In the genomic region with DNA sequence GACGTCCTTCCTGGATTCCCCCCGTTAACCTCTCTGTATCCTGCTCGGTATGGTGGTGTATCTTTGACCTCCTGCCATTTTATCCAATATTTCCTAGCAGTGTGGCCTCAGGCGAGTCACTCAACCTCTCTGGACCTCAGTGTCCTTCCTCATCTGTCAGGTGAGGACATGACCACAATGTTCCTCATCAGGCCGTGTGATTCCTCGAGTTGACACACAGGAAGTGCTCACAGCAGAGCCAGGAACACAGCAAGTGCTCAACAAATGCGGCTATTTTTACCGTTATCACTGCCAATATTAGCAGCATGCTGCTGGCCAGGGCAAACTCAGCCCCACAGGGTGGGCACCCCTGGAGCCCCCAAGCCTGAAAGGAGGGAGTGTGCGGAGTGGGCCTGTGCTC, we compare ENCODE assay signal across 18 cellular contexts.
DNase-seq lines count a peak whose midpoint lies in the region; ATAC-seq and TF ChIP-seq lines count a peak whose summit lies in the region.
"Had no signal": no experiment of that assay in that cellular context is flagged by ENCODE, and none has a peak within 500 bp of the region (broad histone marks: within the 10 kb centered on the region; RNA-seq: fewer than 3 reads in every experiment).

No MANE protein-coding gene starts in this region.

- H3K9me3 Mint-ChIP-seq in activated naive CD8-positive, alpha-beta T cell treated with anti-CD3 and anti-CD28 coated beads for 36 hours = no peaks in the 10 kb centered on the region
- H3K9me3 Mint-ChIP-seq: nephron had no signal

- CTCF ChIA-PET in AG04450 (lab: Charles Lee) (no interaction called here), IMR-90 (lab: Yijun Ruan, JAX) (interaction anchor here (0.6 kb wide), 1 partner anchor 213 kb away, joined by 7 read pairs; no protein-coding TSS in a partner anchor)

- no peak overlapping the region for H3K4me2 ChIP-seq in IMR-90 (ENCODE audit: low read depth, low read length)

- ATAC-seq in IMR-90 (ENCODE audit: low read depth) = no peak

- TF ChIP-seq RAD21 in IMR-90 (IDR thresholded peaks at IDR 0.05; ENCODE audit: low read length) = no peak

- in situ Hi-C loops in IMR-90 (cut with MboI; ENCODE audit: low sequenced_read_pairs) = no loop called here

- no peak overlapping the region; the same call in 1 of the 2 replicates for H3K23ac ChIP-seq in IMR-90 (ENCODE audit: low read depth, low read length)

- no peak overlapping the region for H4K5ac ChIP-seq in IMR-90 (ENCODE audit: low read depth, low read length)

- H3K79me1 ChIP-seq in IMR-90 (ENCODE audit: low read depth in 1 of 2, low read length in 2 of 2) = no peaks in the 10 kb centered on the region

- dilution Hi-C loops in IMR-90 (cut with HindIII; ENCODE audit: low sequenced_read_pairs, unreplicated experiment) = no loop called here

- peaks cover 3% of the 10 kb centered on the region for H3K27me3 Mint-ChIP-seq in activated naive CD8-positive, alpha-beta T cell treated with anti-CD3 and anti-CD28 coated beads for 36 hours

- no peak overlapping the region for H2BK120ac ChIP-seq in IMR-90 (ENCODE audit: low read depth, low read length)

- no peaks in the 10 kb centered on the region for H4K20me1 ChIP-seq in IMR-90 (ENCODE audit: insufficient read depth, low read length)

- H2AK9ac ChIP-seq in IMR-90 (replicated peaks; ENCODE audit: low read depth, low read length, poor library complexity) = no peak overlapping the region

- H2BK15ac ChIP-seq in IMR-90 (ENCODE audit: low read depth, low read length) = peak overlapping the region; percentile 33; the same call in 1 of the 3 replicates

- H3K4me1 ChIP-seq in IMR-90 (ENCODE audit: control insufficient read depth, insufficient read depth, low read length) = peaks cover 16% of the 10 kb centered on the region
- H3K4me1 ChIP-seq: spleen had no signal

- H3K9me1 ChIP-seq in IMR-90 (ENCODE audit: insufficient read depth, low read length) = no peaks in the 10 kb centered on the region; the same call in none of the 2 replicates

- DNase-seq in AG04450 (ENCODE audit: low read depth, low spot score) (no peak), IMR-90 (peak; percentile 16), cerebellar cortex (ENCODE audit: low spot score) (peak; percentile 48), medulla oblongata (ENCODE audit: extremely low spot score) (peak; percentile 42), NCI-H2107 treated with DMSO at 0.1 percent for 48 hours (lab: John Stamatoyannopoulos, UW; ENCODE audit: unreplicated experiment) (no peak), NCI-H524 (lab: John Stamatoyannopoulos, UW) (no peak), T1000 (lab: John Stamatoyannopoulos, UW) (no peak)
- no peak for DNase-seq in activated naive CD8-positive, alpha-beta T cell treated with anti-CD3 and anti-CD28 coated beads for 36 hours
- DNase-seq: activated CD8-positive, alpha-beta memory T cell treated with anti-CD3 and anti-CD28 coated beads, Interleukin-2, amount 50 U/mL, for 48 hours; activated effector memory CD4-positive, alpha-beta T cell treated with anti-CD3 and anti-CD28 coated beads, Interleukin-2, amount 50 U/mL, for 16 hours; CD4-positive, alpha-beta memory T cell; HCEC 1CT; NCI-H187 treated with DMSO at 0.1 percent for 48 hours; NCI-H446 treated with DMSO at 0.1 percent for 48 hours; spleen; uterus had no signal

- TF ChIP-seq CTCF in AG04450 (IDR thresholded peaks at IDR 0.05; ENCODE audit: low read depth, low read length) (no peak), IMR-90 (conservative IDR thresholded peaks at IDR 0.05; ENCODE audit: low read depth, low read length) (no peak)

- H3K4me3 ChIP-seq in AG04450 (ENCODE audit: low read depth, low read length) (no peak overlapping the region), IMR-90 (ENCODE audit: insufficient read depth, low read depth, low read length) (no peak overlapping the region)
- H3K4me3 ChIP-seq: spleen, uterus had no signal

- intact Hi-C loops in IMR-90 (cut with micrococcal nuclease) = no loop called here

- H3K27ac Mint-ChIP-seq in activated naive CD8-positive, alpha-beta T cell treated with anti-CD3 and anti-CD28 coated beads for 36 hours = no peak overlapping the region
- H3K27ac Mint-ChIP-seq: CD4-positive, alpha-beta memory T cell had no signal

- H3K9me3 ChIP-seq in AG04450 (ENCODE audit: control insufficient read depth, insufficient read depth, low read length) (no peaks in the 10 kb centered on the region; the same call in 1 of the 2 replicates), IMR-90 (ENCODE audit: control insufficient read depth, insufficient read depth, low read length) (no peaks in the 10 kb centered on the region)
- H3K9me3 ChIP-seq: spleen, uterus had no signal

- H3K4me3 Mint-ChIP-seq in activated naive CD8-positive, alpha-beta T cell treated with anti-CD3 and anti-CD28 coated beads for 36 hours = no peak overlapping the region
- H3K4me3 Mint-ChIP-seq: CD4-positive, alpha-beta memory T cell; nephron had no signal

- H3K4ac ChIP-seq in IMR-90 (ENCODE audit: low read depth, low read length) = no peak overlapping the region

- WGBS in IMR-90 (ENCODE audit: extremely low coverage in 2 of 2, insufficient read length in 1 of 2), 2 experiments = 65% methylated on average over 5 of the region's 9 CpGs; no CpG with 5 or more reads in 1 of the 2 experiments

- H3K27me3 ChIP-seq in AG04450 (ENCODE audit: control insufficient read depth, insufficient read depth, low read length) (no peaks in the 10 kb centered on the region), IMR-90 (ENCODE audit: control insufficient read depth, insufficient read depth, low read length) (no peaks in the 10 kb centered on the region)
- H3K27me3 ChIP-seq: uterus had no signal

- peak overlapping the region; percentile 21 for H3K27ac ChIP-seq in AG04450 (ENCODE audit: low read depth, low read length)
- no peak overlapping the region for H3K27ac ChIP-seq in IMR-90 (ENCODE audit: insufficient read depth, low read length)
- H3K27ac ChIP-seq: spleen, uterus, VCaP had no signal

- H2BK20ac ChIP-seq in IMR-90 (ENCODE audit: low read depth, low read length) = no peak overlapping the region

- H2AFZ ChIP-seq in IMR-90 (replicated peaks; ENCODE audit: low read length, poor library complexity) = peak overlapping the region; percentile 10

- H3K56ac ChIP-seq in IMR-90 (ENCODE audit: extremely low read depth, insufficient read depth, low read length) = no peak overlapping the region

- no peak overlapping the region for H2BK5ac ChIP-seq in IMR-90 (ENCODE audit: low read depth, low read length, poor library complexity, severe bottlenecking)

- no peak overlapping the region for H3K9ac ChIP-seq in IMR-90 (ENCODE audit: low read depth, low read length)

- BruUV-seq in IMR-90 (replicated peaks; lab: Mats Ljungman, UMichigan) = no TSS peak

- peak overlapping the region in 1 of 2 experiments; percentile 3; a peak in 1 of 4 replicates for H4K8ac ChIP-seq in IMR-90 (ENCODE audit: low read depth in 2 of 2, low read length in 2 of 2)

- POLR2A ChIA-PET in AG04450 (lab: Yijun Ruan, JAX) = no interaction called here
- POLR2A ChIA-PET in IMR-90 (lab: Charles Lee; ENCODE audit: unreplicated experiment) = no interaction called here

- peak overlapping the region; percentile 27; the same call in 1 of the 2 replicates for H3K18ac ChIP-seq in IMR-90 (ENCODE audit: low read depth, low read length)

- 0 out of 2 replicates have a peak overlapping the region, but pooled peaks have one; percentile 14 for H3K14ac ChIP-seq in IMR-90 (replicated peaks; ENCODE audit: low read depth, low read length)

- H3K36me3 Mint-ChIP-seq in activated naive CD8-positive, alpha-beta T cell treated with anti-CD3 and anti-CD28 coated beads for 36 hours = no peaks in the 10 kb centered on the region
- H3K36me3 Mint-ChIP-seq: CD4-positive, alpha-beta memory T cell had no signal

- peak overlapping the region; percentile 23 for H2AK5ac ChIP-seq in IMR-90 (ENCODE audit: low read depth, low read length)

- H3K36me3 ChIP-seq in IMR-90 (ENCODE audit: control insufficient read depth, insufficient read depth, low read length) = peaks cover 5% of the 10 kb centered on the region; the same call in 1 of the 2 replicates
- H3K36me3 ChIP-seq: spleen, uterus had no signal

- H4K91ac ChIP-seq in IMR-90 (ENCODE audit: insufficient read depth, low read depth, low read length) = peak overlapping the region; percentile 52; the same call in 1 of the 2 replicates

- no peak for TF ChIP-seq POLR2A in IMR-90 (IDR thresholded peaks at IDR 0.05; ENCODE audit: low read depth, low read length)

- H3K4me1 Mint-ChIP-seq in activated naive CD8-positive, alpha-beta T cell treated with anti-CD3 and anti-CD28 coated beads for 36 hours = peaks cover 5% of the 10 kb centered on the region

TF ChIP-seq in IMR-90, 13 proteins besides CTCF, POLR2A, EP300 and RAD21:
- TF ChIP-seq BHLHE40 (IDR thresholded peaks at IDR 0.05; ENCODE audit: low read depth, low read length) (no peak), MAZ (IDR thresholded peaks at IDR 0.05; ENCODE audit: borderline replicate concordance, low read depth, low read length) (no peak), MXI1 (IDR thresholded peaks at IDR 0.05; ENCODE audit: borderline replicate concordance, low read depth, low read length) (no peak), CEBPB (IDR thresholded peaks at IDR 0.05; ENCODE audit: low read depth, low read length) (no peak), CHD1 (IDR thresholded peaks at IDR 0.05; ENCODE audit: low read depth, low read length) (no peak), RCOR1 (IDR thresholded peaks at IDR 0.05; ENCODE audit: insufficient replicate concordance, low read length) (no peak), FOS (IDR thresholded peaks at IDR 0.05; ENCODE audit: low read depth, low read length) (no peak), MAFK (IDR thresholded peaks at IDR 0.05; ENCODE audit: low read depth, low read length) (no peak)
- TF ChIP-seq, protein P1, sequence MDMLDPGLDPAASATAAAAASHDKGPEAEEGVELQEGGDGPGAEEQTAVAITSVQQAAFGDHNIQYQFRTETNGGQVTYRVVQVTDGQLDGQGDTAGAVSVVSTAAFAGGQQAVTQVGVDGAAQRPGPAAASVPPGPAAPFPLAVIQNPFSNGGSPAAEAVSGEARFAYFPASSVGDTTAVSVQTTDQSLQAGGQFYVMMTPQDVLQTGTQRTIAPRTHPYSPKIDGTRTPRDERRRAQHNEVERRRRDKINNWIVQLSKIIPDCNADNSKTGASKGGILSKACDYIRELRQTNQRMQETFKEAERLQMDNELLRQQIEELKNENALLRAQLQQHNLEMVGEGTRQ (IDR thresholded peaks at IDR 0.05; ENCODE audit: low read depth, low read length) = no peak
- TF ChIP-seq, protein P2, sequence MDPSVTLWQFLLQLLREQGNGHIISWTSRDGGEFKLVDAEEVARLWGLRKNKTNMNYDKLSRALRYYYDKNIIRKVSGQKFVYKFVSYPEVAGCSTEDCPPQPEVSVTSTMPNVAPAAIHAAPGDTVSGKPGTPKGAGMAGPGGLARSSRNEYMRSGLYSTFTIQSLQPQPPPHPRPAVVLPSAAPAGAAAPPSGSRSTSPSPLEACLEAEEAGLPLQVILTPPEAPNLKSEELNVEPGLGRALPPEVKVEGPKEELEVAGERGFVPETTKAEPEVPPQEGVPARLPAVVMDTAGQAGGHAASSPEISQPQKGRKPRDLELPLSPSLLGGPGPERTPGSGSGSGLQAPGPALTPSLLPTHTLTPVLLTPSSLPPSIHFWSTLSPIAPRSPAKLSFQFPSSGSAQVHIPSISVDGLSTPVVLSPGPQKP (IDR thresholded peaks at IDR 0.05; ENCODE audit: borderline replicate concordance, low read depth, low read length) = no peak

Comparison
In these comparisons a context has a peak if more than half of its experiments do, and no peak if none do; other contexts are left out.
1. DNase-seq: peak in IMR-90 (single experiment), cerebellar cortex (single experiment) and medulla oblongata (single experiment); none in AG04450 (single experiment), NCI-H2107 treated with DMSO at 0.1 percent for 48 hours (single experiment), activated naive CD8-positive, alpha-beta T cell treated with anti-CD3 and anti-CD28 coated beads for 36 hours (single experiment), NCI-H524 (0 of 2) and T1000 (single experiment).